Comparison of ENCODE assay signal across 8 cellular contexts in genomic region chr1:110554871-110555801, GRCh38. TPM values are rescaled to one million over a fixed set of nuclear protein-coding genes. Genes with fewer than 3 reads are reported as not detected.
DNase-seq lines count a peak whose midpoint lies in the region; ATAC-seq and TF ChIP-seq lines count a peak whose summit lies in the region.

No MANE protein-coding gene starts in this region.

- H3K4me3 Mint-ChIP-seq in CD4-positive, alpha-beta memory T cell = peak overlapping the region in 6 of 8 donors; percentile 29 to 68 (median 50)
- H3K4me3 Mint-ChIP-seq in activated CD8-positive, alpha-beta memory T cell treated with anti-CD3 and anti-CD28 coated beads, Interleukin-2, amount 10 ng/mL, durations not matched to agents 7 days and 5 days = no peak overlapping the region
- peak overlapping the region; percentile 27 for H3K4me3 Mint-ChIP-seq in endothelial cell (ENCODE audit: unreplicated experiment)

- H3K36me3 Mint-ChIP-seq in CD4-positive, alpha-beta memory T cell = no peaks in the 10 kb centered on the region
- no peaks in the 10 kb centered on the region for H3K36me3 Mint-ChIP-seq in activated CD8-positive, alpha-beta memory T cell treated with anti-CD3 and anti-CD28 coated beads, Interleukin-2, amount 10 ng/mL, durations not matched to agents 7 days and 5 days
- peaks cover 4% of the 10 kb centered on the region for H3K36me3 Mint-ChIP-seq in endothelial cell (ENCODE audit: low read depth, unreplicated experiment)

- peaks cover 18% of the 10 kb centered on the region for H3K27me3 ChIP-seq in CD4-positive, alpha-beta memory T cell (ENCODE audit: insufficient read depth, low read length)
- H3K27me3 ChIP-seq in HUES48 (ENCODE audit: control insufficient read depth, insufficient read depth, low read length) = peaks cover 73% of the 10 kb centered on the region

- CTCF ChIA-PET in CD4-positive, alpha-beta memory T cell (lab: Charles Lee; ENCODE audit: partially characterized antibody) = interaction anchor here (0.6 to 6.9 kb wide), 30 partner anchors 13 to 452 kb away, joined by 3 to 91 read pairs (median 4); partner anchors contain the start of gene KCNA2
- CTCF ChIA-PET in activated CD8-positive, alpha-beta memory T cell treated with anti-CD3 and anti-CD28 coated beads, Interleukin-2, amount 10 ng/mL, durations not matched to agents 7 days and 5 days (lab: Charles Lee) = interaction anchor here (0.7 to 6.3 kb wide), 23 partner anchors 9 to 438 kb away, joined by 3 to 70 read pairs (median 5); partner anchors contain the start of genes KCNA10 and KCNA2

- no peaks in the 10 kb centered on the region for H3K9me3 ChIP-seq in CD4-positive, alpha-beta memory T cell (ENCODE audit: control insufficient read depth in 1 of 2, low read length in 2 of 2)
- H3K9me3 ChIP-seq in HUES48 (ENCODE audit: control insufficient read depth, insufficient read depth, low read length) (no peaks in the 10 kb centered on the region), mucosa of descending colon (no peaks in the 10 kb centered on the region)

- no peaks in the 10 kb centered on the region for H3K36me3 ChIP-seq in CD4-positive, alpha-beta memory T cell (ENCODE audit: insufficient read depth, low read length)
- H3K36me3 ChIP-seq in HUES48 (ENCODE audit: control insufficient read depth, insufficient read depth, low read length) (no peaks in the 10 kb centered on the region), mucosa of descending colon (ENCODE audit: low read depth) (no peaks in the 10 kb centered on the region)

- H3K4me1 ChIP-seq in CD4-positive, alpha-beta memory T cell (ENCODE audit: insufficient read depth, low read length) = peaks cover 3% of the 10 kb centered on the region
- H3K4me1 ChIP-seq in HUES48 (ENCODE audit: control insufficient read depth, insufficient read depth, low read length) = peaks cover 5% of the 10 kb centered on the region
- H3K4me1 ChIP-seq in mucosa of descending colon (ENCODE audit: low read depth) = no peaks in the 10 kb centered on the region

- no peak overlapping the region for H3K27ac ChIP-seq in CD4-positive, alpha-beta memory T cell (ENCODE audit: low read depth, low read length)
- no peak overlapping the region for H3K27ac ChIP-seq in HUES48 (ENCODE audit: low read depth, low read length)

- no peak overlapping the region for H3K27ac Mint-ChIP-seq in CD4-positive, alpha-beta memory T cell
- H3K27ac Mint-ChIP-seq in activated CD8-positive, alpha-beta memory T cell treated with anti-CD3 and anti-CD28 coated beads, Interleukin-2, amount 10 ng/mL, durations not matched to agents 7 days and 5 days = no peak overlapping the region
- H3K27ac Mint-ChIP-seq in endothelial cell (ENCODE audit: unreplicated experiment) = no peak overlapping the region

- intact Hi-C loops in CD4-positive, alpha-beta memory T cell (cut with micrococcal nuclease) = loop anchor here (1.0 kb wide), 4 partner anchors 31 to 228 kb away; no protein-coding TSS in a partner anchor
- intact Hi-C loops in mucosa of descending colon (cut with DNase I, micrococcal nuclease) = loop anchor here in 1 of 2 donors (10.0 kb wide), 1 partner anchor 60 kb away; no protein-coding TSS in a partner anchor

- peak in 4 of 5 donors; percentile 43 to 56 (median 51) for DNase-seq in CD4-positive, alpha-beta memory T cell
- DNase-seq in activated CD8-positive, alpha-beta memory T cell treated with anti-CD3 and anti-CD28 coated beads, Interleukin-2, amount 10 ng/mL, durations not matched to agents 7 days and 5 days = peak; percentile 64
- DNase-seq in endothelial cell (ENCODE audit: low spot score) = peak; percentile 49
- DNase-seq in mucosa of descending colon = peak in 2 of 3 donors; percentile 23 to 50
- peak; percentile 23 to 27 for DNase-seq in stimulated activated CD8-positive, alpha-beta memory T cell treated with anti-CD3 and anti-CD28 coated beads, Interleukin-7, amount 100 ng/mL, for 1 hour (ENCODE audit: low read depth in 2 of 2)
- DNase-seq in NCI-H187 (lab: John Stamatoyannopoulos, UW) = no peak
- no peak for DNase-seq in NCI-H2081 (lab: John Stamatoyannopoulos, UW)

- H3K9ac ChIP-seq in HUES48 (ENCODE audit: low read depth, low read length) = no peak overlapping the region

- peak; percentile 58 for TF ChIP-seq CTCF in endothelial cell (IDR thresholded peaks at IDR 0.05; ENCODE audit: unreplicated experiment)
- peak; percentile 36 for TF ChIP-seq CTCF in mucosa of descending colon (IDR thresholded peaks at IDR 0.05)

- H3K9me3 Mint-ChIP-seq in CD4-positive, alpha-beta memory T cell = no peaks in the 10 kb centered on the region
- H3K9me3 Mint-ChIP-seq in activated CD8-positive, alpha-beta memory T cell treated with anti-CD3 and anti-CD28 coated beads, Interleukin-2, amount 10 ng/mL, durations not matched to agents 7 days and 5 days (ENCODE audit: low read depth) = no peaks in the 10 kb centered on the region
- H3K9me3 Mint-ChIP-seq in endothelial cell (ENCODE audit: unreplicated experiment) = no peaks in the 10 kb centered on the region

- H3K4me1 Mint-ChIP-seq in CD4-positive, alpha-beta memory T cell = peaks cover 2 to 9% (median 4%) of the 10 kb centered on the region in 4 donors
- H3K4me1 Mint-ChIP-seq in activated CD8-positive, alpha-beta memory T cell treated with anti-CD3 and anti-CD28 coated beads, Interleukin-2, amount 10 ng/mL, durations not matched to agents 7 days and 5 days = peaks cover 8% of the 10 kb centered on the region
- H3K4me1 Mint-ChIP-seq in endothelial cell (ENCODE audit: unreplicated experiment) = no peaks in the 10 kb centered on the region

- POLR2A ChIA-PET in CD4-positive, alpha-beta memory T cell (lab: Charles Lee; ENCODE audit: partially characterized antibody) = interaction anchor here (1.0 kb wide), 1 partner anchor 10 kb away, joined by 3 read pairs; no protein-coding TSS in a partner anchor

- peak; percentile 90 for ATAC-seq in activated CD8-positive, alpha-beta memory T cell treated with anti-CD3 and anti-CD28 coated beads, Interleukin-2, amount 10 ng/mL, durations not matched to agents 7 days and 5 days
- ATAC-seq in mucosa of descending colon = peak; percentile 82

- H3K4me3 ChIP-seq in CD4-positive, alpha-beta memory T cell (ENCODE audit: low read length in 2 of 2) = no peak overlapping the region
- H3K4me3 ChIP-seq in HUES48 (ENCODE audit: low read depth, low read length) = peak overlapping the region; percentile 67
- no peak overlapping the region for H3K4me3 ChIP-seq in mucosa of descending colon

- H3K27me3 Mint-ChIP-seq in CD4-positive, alpha-beta memory T cell = peaks cover 30 to 43% of the 10 kb centered on the region in 2 donors
- H3K27me3 Mint-ChIP-seq in activated CD8-positive, alpha-beta memory T cell treated with anti-CD3 and anti-CD28 coated beads, Interleukin-2, amount 10 ng/mL, durations not matched to agents 7 days and 5 days = peaks cover 54% of the 10 kb centered on the region
- H3K27me3 Mint-ChIP-seq in endothelial cell (ENCODE audit: unreplicated experiment) = peaks cover 11% of the 10 kb centered on the region

RNA-seq across cellular contexts. Expression of gene KCNA10, which starts 36.2 kb away (rescaled TPM):
- not detected for total RNA-seq in CD4-positive, alpha-beta memory T cell
- polyA plus RNA-seq in CD4-positive, alpha-beta memory T cell = not detected
- total RNA-seq in activated CD8-positive, alpha-beta memory T cell treated with anti-CD3 and anti-CD28 coated beads, Interleukin-2, amount 10 ng/mL, durations not matched to agents 7 days and 5 days = not detected
- total RNA-seq in endothelial cell (ENCODE audit: unreplicated experiment) = not detected
- total RNA-seq in mucosa of descending colon = not detected

RNA-seq across cellular contexts. Expression of gene KCNA2, which starts 51.0 kb away (rescaled TPM):
- 1 to 10 TPM; 1.2 to 2.2 TPM for total RNA-seq in CD4-positive, alpha-beta memory T cell
- polyA plus RNA-seq in CD4-positive, alpha-beta memory T cell = 1 to 10 TPM in 1 of 2 donors, under 1 TPM in 1; 0.26 to 1.0 TPM
- 1 to 10 TPM; 2.4 to 3.7 TPM for total RNA-seq in activated CD8-positive, alpha-beta memory T cell treated with anti-CD3 and anti-CD28 coated beads, Interleukin-2, amount 10 ng/mL, durations not matched to agents 7 days and 5 days
- total RNA-seq in endothelial cell (ENCODE audit: unreplicated experiment) (0.23 TPM), mucosa of descending colon (1 to 10 TPM in 1 of 3 donors, under 1 TPM in 2; 0.12 to 4.7 (median 0.46) TPM)

Comparison
In these comparisons a context has a peak if more than half of its experiments do, and no peak if none do; other contexts are left out.
1. DNase-seq: peak in CD4-positive, alpha-beta memory T cell (4 of 5), activated CD8-positive, alpha-beta memory T cell treated with anti-CD3 and anti-CD28 coated beads, Interleukin-2, amount 10 ng/mL, durations not matched to agents 7 days and 5 days (single experiment), endothelial cell (single experiment), mucosa of descending colon (2 of 3) and stimulated activated CD8-positive, alpha-beta memory T cell treated with anti-CD3 and anti-CD28 coated beads, Interleukin-7, amount 100 ng/mL, for 1 hour (2 of 2); none in NCI-H187 (0 of 2) and NCI-H2081 (0 of 2).